Comparison of ENCODE assay signal across 8 cellular contexts in genomic region chr9:93095205-93096130, GRCh38. TPM values are rescaled to one million over a fixed set of nuclear protein-coding genes. Genes with fewer than 3 reads are reported as not detected.
DNase-seq lines count a peak whose midpoint lies in the region; ATAC-seq and TF ChIP-seq lines count a peak whose summit lies in the region.

No MANE protein-coding gene starts in this region.

- no peak for TF ChIP-seq CTCF in CD14-positive monocyte (IDR thresholded peaks at IDR 0.05)
- no peak for TF ChIP-seq CTCF in left lung (IDR thresholded peaks at IDR 0.05)

- peaks cover 72% of the 10 kb centered on the region for H3K4me1 Mint-ChIP-seq in CD14-positive monocyte

- peaks cover 8 to 17% (median 12%) of the 10 kb centered on the region in 7 donors for H3K9me3 Mint-ChIP-seq in CD14-positive monocyte

- H3K4me3 Mint-ChIP-seq in CD14-positive monocyte: peak overlapping the region; percentile 84 to 91

- no peaks in the 10 kb centered on the region for H3K36me3 ChIP-seq in left lung

- intact Hi-C loops in CD14-positive monocyte (cut with micrococcal nuclease) (loop anchor here (2.0 to 10.0 kb wide), 9 partner anchors 21 to 469 kb away; partner anchors contain the start of genes BICD2 (in 2 of the 2), FAM120A (in 2 of the 2), FAM120AOS (in 2 of the 2) and NINJ1 (in 1 of the 2)), left lung (cut with DNase I) (no loop called here)

- ATAC-seq in GM19395 (IDR thresholded peaks at IDR 0.05; ENCODE audit: unreplicated experiment) (peak; percentile 56), HG03521 (IDR thresholded peaks at IDR 0.05; ENCODE audit: unreplicated experiment) (peak; percentile 57), left lung (peak; percentile 84)

- peaks cover 0 to 7% of the 10 kb centered on the region in 2 donors for H3K9me3 ChIP-seq in left lung

- H3K4me1 ChIP-seq in left lung: peaks cover 36 to 75% of the 10 kb centered on the region in 2 donors

- H3K27me3 ChIP-seq in left lung: no peaks in the 10 kb centered on the region

- peaks cover 0 to 2% (median 0%) of the 10 kb centered on the region in 3 donors for H3K27me3 Mint-ChIP-seq in CD14-positive monocyte (ENCODE audit: low read depth in 3 of 3)

- peak overlapping the region; percentile 99 to 100 (median 100) for H3K27ac Mint-ChIP-seq in CD14-positive monocyte

- peak overlapping the region; percentile 34 to 95 for H3K4me3 ChIP-seq in left lung

- peak; percentile 100 for DNase-seq in CD14-positive monocyte (ENCODE audit: low spot score)
- DNase-seq in NCI-H69 (lab: John Stamatoyannopoulos, UW): peak; percentile 100
- peak; percentile 100 for DNase-seq in activated CD4-positive, alpha-beta T cell treated with anti-CD3 and anti-CD28 coated beads, Interleukin-2, amount 50 U/mL, for 1 hour
- DNase-seq in cortex of kidney (lab: John Stamatoyannopoulos, UW): peak; percentile 87
- peak; percentile 100 for DNase-seq in left lung
- DNase-seq in stimulated activated CD4-positive, alpha-beta T cell treated with anti-CD3 and anti-CD28 coated beads, Interleukin-2, amount 100 ng/mL, for 24 hours: peak; percentile 100

- peak overlapping the region; percentile 92 to 98 for H3K27ac ChIP-seq in left lung

- peaks cover 16 to 21% of the 10 kb centered on the region in 2 donors for H3K36me3 Mint-ChIP-seq in CD14-positive monocyte

RNA-seq across cellular contexts. Expression of gene CARD19, which starts 0.5 kb away (rescaled TPM):
- 100 to 1,000 TPM; 130 to 137 TPM for polyA plus RNA-seq in CD14-positive monocyte
- 10 to 100 TPM; 27.7 to 43.0 TPM for total RNA-seq in left lung

RNA-seq across cellular contexts. Expression of gene SUSD3, which starts 37.0 kb away (rescaled TPM):
- 10 to 100 TPM; 10.5 to 15.7 TPM for polyA plus RNA-seq in CD14-positive monocyte
- total RNA-seq in left lung: 1 to 10 TPM; 2.6 to 4.8 TPM

RNA-seq across cellular contexts. Expression of gene NINJ1, which starts 38.6 kb away (rescaled TPM):
- 100 to 1,000 TPM; 290 to 469 TPM for polyA plus RNA-seq in CD14-positive monocyte
- 10 to 100 TPM; 77.9 to 83.5 TPM for total RNA-seq in left lung

Comparison
In these comparisons a context has a peak if more than half of its experiments do, and no peak if none do; other contexts are left out.
1. Peak in every context shown above with its lines: DNase-seq, ATAC-seq, H3K4me3 ChIP-seq and H3K27ac ChIP-seq.
2. intact Hi-C loops: an anchor here in CD14-positive monocyte (2.0 to 10.0 kb wide); none called in left lung.